In the genomic region with DNA sequence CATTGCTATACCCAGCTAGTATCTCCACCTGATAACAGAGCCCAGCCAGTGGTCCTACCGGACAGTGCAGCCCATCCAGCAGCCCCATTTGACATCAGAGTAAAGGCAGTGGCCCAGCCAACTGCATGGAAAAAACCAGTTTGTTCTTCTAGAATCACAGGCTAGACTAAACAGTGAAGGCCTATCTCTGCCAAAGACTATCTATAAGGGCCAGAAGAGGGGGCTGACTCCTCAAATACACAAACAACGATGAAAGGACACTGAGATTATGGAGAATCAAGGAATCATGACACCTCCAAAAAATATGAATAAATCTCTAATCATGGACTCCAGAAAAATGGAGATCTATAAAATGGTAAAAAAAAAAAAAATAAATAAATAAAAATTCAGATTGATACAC, we compare ENCODE assay signal across 15 cellular contexts.
DNase-seq lines count a peak whose midpoint lies in the region; ATAC-seq, FAIRE-seq and TF ChIP-seq lines count a peak whose summit lies in the region.
"Had no signal": no experiment of that assay in that cellular context is flagged by ENCODE, and none has a peak within 500 bp of the region (broad histone marks: within the 10 kb centered on the region; RNA-seq: fewer than 3 reads in every experiment).

No MANE protein-coding gene starts in this region.

- H3K27me3 ChIP-seq in HUES6 (ENCODE audit: control insufficient read depth, insufficient read depth, low read length) (no peaks in the 10 kb centered on the region), endodermal cell (ENCODE audit: control insufficient read depth, insufficient read depth, low read length, poor library complexity, severe bottlenecking) (no peaks in the 10 kb centered on the region), iPS-20b (ENCODE audit: insufficient read depth, low read length) (no peaks in the 10 kb centered on the region), foreskin keratinocyte (no peaks in the 10 kb centered on the region)

- peak overlapping the region; percentile 59 for H3K27ac Mint-ChIP-seq in endodermal cell
- H3K27ac Mint-ChIP-seq: CD4-positive, CD25-positive, alpha-beta regulatory T cell had no signal

- H3K4me1 ChIP-seq in HUES6 (ENCODE audit: control insufficient read depth, insufficient read depth, low read length) (peaks cover 32% of the 10 kb centered on the region), endodermal cell (ENCODE audit: control insufficient read depth, insufficient read depth, low read length) (no peaks in the 10 kb centered on the region), iPS-20b (ENCODE audit: insufficient read depth, low read length) (peaks cover 13% of the 10 kb centered on the region), foreskin keratinocyte (no peaks in the 10 kb centered on the region)
- H3K4me1 ChIP-seq: BLaER1 had no signal

- H3K4me3 Mint-ChIP-seq in endodermal cell = peak overlapping the region; percentile 3
- H3K4me3 Mint-ChIP-seq: CD4-positive, CD25-positive, alpha-beta regulatory T cell had no signal

- DNase-seq in endodermal cell (peak; percentile 48), foreskin keratinocyte (no peak), cortex of kidney (lab: John Stamatoyannopoulos, UW) (no peak), CD1c-positive myeloid dendritic cell (ENCODE audit: extremely low spot score) (no peak)
- no peak for DNase-seq in stimulated activated CD4-positive, alpha-beta T cell treated with anti-CD3 and anti-CD28 coated beads, Interleukin-1b, Interleukin-23, amount 100 ng/mL, for 48 hours
- DNase-seq: AML-193; CD4-positive, CD25-positive, alpha-beta regulatory T cell; DMS53; H7 had no signal

- peaks cover 8% of the 10 kb centered on the region for H3K9me3 Mint-ChIP-seq in endodermal cell

- TF ChIP-seq CTCF in endodermal cell (conservative IDR thresholded peaks at IDR 0.05) = peak; percentile 44
- no peak for TF ChIP-seq CTCF in foreskin keratinocyte (conservative IDR thresholded peaks at IDR 0.05)

- H3K9ac ChIP-seq in HUES6 (ENCODE audit: low read length) (peak overlapping the region; percentile 68), endodermal cell (ENCODE audit: extremely low read depth, low read length, poor library complexity, severe bottlenecking) (no peak overlapping the region), iPS-20b (ENCODE audit: low read depth, low read length) (peak overlapping the region; percentile 59)
- H3K9ac ChIP-seq: BLaER1 had no signal

- H3K9me3 ChIP-seq in HUES6 (ENCODE audit: control insufficient read depth, insufficient read depth, low read depth, low read length) = peaks cover 3% of the 10 kb centered on the region; the same call in 1 of the 2 replicates
- H3K9me3 ChIP-seq in endodermal cell (ENCODE audit: control insufficient read depth, low read length) = peaks cover 7% of the 10 kb centered on the region
- no peaks in the 10 kb centered on the region for H3K9me3 ChIP-seq in iPS-20b (ENCODE audit: insufficient read depth, low read depth, low read length)
- H3K9me3 ChIP-seq: BLaER1 had no signal

- H3K36me3 ChIP-seq in HUES6 (ENCODE audit: control insufficient read depth, insufficient read depth, low read length) (no peaks in the 10 kb centered on the region; the same call in 1 of the 2 replicates), endodermal cell (ENCODE audit: control insufficient read depth, insufficient read depth, low read length) (no peaks in the 10 kb centered on the region), iPS-20b (ENCODE audit: insufficient read depth, low read depth, low read length) (no peaks in the 10 kb centered on the region)
- H3K36me3 ChIP-seq: BLaER1 had no signal

- no peaks in the 10 kb centered on the region for H3K27me3 Mint-ChIP-seq in endodermal cell (ENCODE audit: insufficient read depth)
- H3K27me3 Mint-ChIP-seq: CD4-positive, CD25-positive, alpha-beta regulatory T cell had no signal

- H3K4me1 Mint-ChIP-seq in endodermal cell = peaks cover 43% of the 10 kb centered on the region
- H3K4me1 Mint-ChIP-seq: CD4-positive, CD25-positive, alpha-beta regulatory T cell had no signal

- H3K27ac ChIP-seq in HUES6 (ENCODE audit: low read depth, low read length) = peak overlapping the region; percentile 85
- no peak overlapping the region for H3K27ac ChIP-seq in endodermal cell (ENCODE audit: low read depth, low read length)
- peak overlapping the region; percentile 95 for H3K27ac ChIP-seq in iPS-20b (ENCODE audit: low read length)
- H3K27ac ChIP-seq in foreskin keratinocyte = no peak overlapping the region
- H3K27ac ChIP-seq: 22Rv1, BLaER1 had no signal

- peak; percentile 72 for FAIRE-seq in A204.1 (lab: Jason Lieb, UNC)
- FAIRE-seq: HepG2 had no signal

- H3K4me3 ChIP-seq in HUES6 (ENCODE audit: low read depth, low read length) (no peak overlapping the region), endodermal cell (ENCODE audit: low read length) (no peak overlapping the region), iPS-20b (ENCODE audit: low read length) (no peak overlapping the region)
- H3K4me3 ChIP-seq: BLaER1 had no signal

- 80% methylated on average over 2 of the region's 2 CpGs; no CpG with 5 or more reads in 1 of the 2 experiments for WGBS in endodermal cell (ENCODE audit: insufficient coverage in 1 of 2, insufficient read length in 1 of 2), 2 experiments

- H3K36me3 Mint-ChIP-seq in endodermal cell (ENCODE audit: low read depth) = peaks cover 35% of the 10 kb centered on the region
- H3K36me3 Mint-ChIP-seq: CD4-positive, CD25-positive, alpha-beta regulatory T cell had no signal

- ATAC-seq in foreskin keratinocyte = no peak
- ATAC-seq: HepG2 had no signal

Comparison
In these comparisons a context has a peak if more than half of its experiments do, and no peak if none do; other contexts are left out.
1. H3K27ac ChIP-seq: peak in HUES6 (single experiment) and iPS-20b (single experiment); none in endodermal cell (single experiment) and foreskin keratinocyte (single experiment).